ENCODE assay signal across 1 cellular context in the genomic region with DNA sequence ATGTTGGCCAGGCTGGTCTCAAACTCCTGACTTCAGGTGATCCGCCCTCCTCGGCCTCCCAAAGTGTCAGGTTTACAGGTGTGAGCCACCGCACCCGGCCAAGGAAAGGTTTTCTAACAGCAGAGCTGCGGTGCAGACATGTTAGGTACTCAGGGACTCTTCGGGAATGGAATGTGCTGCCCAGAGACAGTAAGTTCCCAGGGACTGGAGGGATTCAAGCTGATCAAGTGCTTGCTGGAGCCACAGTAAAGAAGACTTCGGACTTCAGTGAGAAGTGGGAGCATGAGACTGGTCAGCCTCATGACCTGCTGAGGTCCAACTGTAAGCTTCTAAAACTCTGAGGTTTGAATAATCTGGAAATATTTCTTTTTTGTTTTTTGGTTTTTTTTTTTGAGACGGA.
TF ChIP-seq lines count a peak whose summit lies in the region.

No MANE protein-coding gene starts in this region.

TF ChIP-seq in IMR-90, 13 proteins besides CTCF, POLR2A, EP300 and RAD21:
- TF ChIP-seq CHD1 (IDR thresholded peaks at IDR 0.05; ENCODE audit: low read depth, low read length): no peak
- TF ChIP-seq RFX5 (IDR thresholded peaks at IDR 0.05; ENCODE audit: low read depth, low read length): no peak
- TF ChIP-seq BHLHE40 (IDR thresholded peaks at IDR 0.05; ENCODE audit: low read depth, low read length): no peak
- no peak for TF ChIP-seq MXI1 (IDR thresholded peaks at IDR 0.05; ENCODE audit: borderline replicate concordance, low read depth, low read length)
